ENCODE assay signal across 8 cellular contexts in genomic region chr17:40072481-40073346, GRCh38. TPM values are rescaled to one million over a fixed set of nuclear protein-coding genes. Genes with fewer than 3 reads are reported as not detected.
DNase-seq lines count a peak whose midpoint lies in the region; ATAC-seq and TF ChIP-seq lines count a peak whose summit lies in the region.

No MANE protein-coding gene starts in this region.

- DNase-seq in CD8-positive, alpha-beta T cell = no peak
- DNase-seq in RWPE1 (ENCODE audit: low spot score) (no peak), fibroblast of gingiva (ENCODE audit: low read depth) (peak; percentile 30), sciatic nerve (ENCODE audit: low spot score) (no peak)
- no peak for DNase-seq in activated CD4-positive, CD25-positive, alpha-beta regulatory T cell treated with anti-CD3 and anti-CD28 coated beads, Interleukin-2, amount 50 U/mL, for 72 hours
- DNase-seq in activated T-cell treated with anti-CD3 and anti-CD28 coated beads, Interleukin-2, amount 50 U/mL, for 1 hour = no peak

- POLR2A ChIA-PET in CD8-positive, alpha-beta T cell (lab: Charles Lee) = interaction anchor here (0.8 to 1.1 kb wide), 2 partner anchors 20 to 28 kb away, joined by 3 to 4 read pairs; no protein-coding TSS in a partner anchor
- POLR2A ChIA-PET in RWPE1 (lab: Yijun Ruan, JAX; ENCODE audit: low non-redundant PET) = no interaction called here

- no peaks in the 10 kb centered on the region for H3K9me3 Mint-ChIP-seq in CD8-positive, alpha-beta T cell

- H3K4me3 Mint-ChIP-seq in CD8-positive, alpha-beta T cell = no peak overlapping the region

- no peak for TF ChIP-seq CTCF in CD8-positive, alpha-beta T cell (IDR thresholded peaks at IDR 0.05)
- TF ChIP-seq CTCF in RWPE1 (conservative IDR thresholded peaks at IDR 0.05; ENCODE audit: low read depth) = no peak

- no peak for ATAC-seq in CD8-positive, alpha-beta T cell
- peak; percentile 2 for ATAC-seq in sciatic nerve
- ATAC-seq in GM21367 (IDR thresholded peaks at IDR 0.05; ENCODE audit: unreplicated experiment) = no peak
- ATAC-seq in HG02973 (IDR thresholded peaks at IDR 0.05; ENCODE audit: unreplicated experiment) = no peak

- peak overlapping the region; percentile 79 for H3K27ac Mint-ChIP-seq in CD8-positive, alpha-beta T cell

- no peaks in the 10 kb centered on the region for H3K9me3 ChIP-seq in CD8-positive, alpha-beta T cell (ENCODE audit: low read length)

- no peak overlapping the region for H3K4me3 ChIP-seq in CD8-positive, alpha-beta T cell (ENCODE audit: low read depth, low read length)

- H3K27me3 ChIP-seq in CD8-positive, alpha-beta T cell (ENCODE audit: insufficient read depth, low read length) = no peaks in the 10 kb centered on the region

- CTCF ChIA-PET in CD8-positive, alpha-beta T cell (lab: Charles Lee) = interaction anchor here (0.6 to 24.7 kb wide), 9 partner anchors 7 to 118 kb away, joined by 3 to 402 read pairs (median 15); partner anchors contain the start of genes MED24 and THRA
- CTCF ChIA-PET in RWPE1 (lab: Yijun Ruan, JAX) = interaction anchor here (0.8 to 5.9 kb wide), 5 partner anchors 13 to 96 kb away, joined by 3 to 38 read pairs (median 8); no protein-coding TSS in a partner anchor

- no peak overlapping the region for H3K27ac ChIP-seq in CD8-positive, alpha-beta T cell (ENCODE audit: low read depth, low read length)
- H3K27ac ChIP-seq in RWPE1 = peak overlapping the region; percentile 95

- peaks cover 11% of the 10 kb centered on the region for H3K36me3 ChIP-seq in CD8-positive, alpha-beta T cell (ENCODE audit: insufficient read depth, low read length)

- intact Hi-C loops in CD8-positive, alpha-beta T cell (cut with DNase I, micrococcal nuclease) = no loop called here
- intact Hi-C loops in sciatic nerve (cut with DNase I) = no loop called here

- H3K36me3 Mint-ChIP-seq in CD8-positive, alpha-beta T cell = peaks cover 35% of the 10 kb centered on the region

- peaks cover 78% of the 10 kb centered on the region for H3K4me1 Mint-ChIP-seq in CD8-positive, alpha-beta T cell (ENCODE audit: low read depth)

- H3K27me3 Mint-ChIP-seq in CD8-positive, alpha-beta T cell (ENCODE audit: low read depth) = no peaks in the 10 kb centered on the region

- H3K4me1 ChIP-seq in CD8-positive, alpha-beta T cell (ENCODE audit: insufficient read depth, low read length) = peaks cover 76% of the 10 kb centered on the region

RNA-seq across cellular contexts. Expression of gene THRA, which starts 9.9 kb away (rescaled TPM):
- 10 to 100 TPM; 34.6 to 35.7 TPM for total RNA-seq in CD8-positive, alpha-beta T cell
- total RNA-seq in sciatic nerve = 72.0 TPM

RNA-seq across cellular contexts. Expression of gene MED24, which starts 18.5 kb away (rescaled TPM):
- 100 to 1,000 TPM; 103 to 104 TPM for total RNA-seq in CD8-positive, alpha-beta T cell
- total RNA-seq in sciatic nerve = 74.7 TPM

RNA-seq across cellular contexts. Expression of gene NR1D1, which starts 27.7 kb away (rescaled TPM):
- total RNA-seq in CD8-positive, alpha-beta T cell = 10 to 100 TPM; 24.1 to 25.6 TPM
- total RNA-seq in sciatic nerve = 69.8 TPM

RNA-seq across cellular contexts. Expression of gene MSL1, which starts 49.1 kb away (rescaled TPM):
- total RNA-seq in CD8-positive, alpha-beta T cell = 10 to 100 TPM; 43.8 to 46.6 TPM
- total RNA-seq in sciatic nerve = 108 TPM

RNA-seq across cellular contexts. Expression of gene CSF3, which starts 57.5 kb away (rescaled TPM):
- total RNA-seq in CD8-positive, alpha-beta T cell = not detected
- 2.3 TPM for total RNA-seq in sciatic nerve
